Comparison of ENCODE assay signal across 10 cellular contexts in genomic region chr15:41581110-41581509, GRCh38.
DNase-seq lines count a peak whose midpoint lies in the region; ATAC-seq and TF ChIP-seq lines count a peak whose summit lies in the region.
"Had no signal": no experiment of that assay in that cellular context is flagged by ENCODE, and none has a peak within 500 bp of the region (broad histone marks: within the 10 kb centered on the region; RNA-seq: fewer than 3 reads in every experiment).

No MANE protein-coding gene starts in this region.

- H3K4me3 ChIP-seq in brain microvascular endothelial cell (ENCODE audit: low read depth, low read length): no peak overlapping the region

- H3K36me3 Mint-ChIP-seq in nephron progenitor cell (ENCODE audit: low read depth): no peaks in the 10 kb centered on the region
- H3K36me3 Mint-ChIP-seq in activated naive CD8-positive, alpha-beta T cell treated with anti-CD3 and anti-CD28 coated beads, Interleukin-2, amount 50 U/mL, for 24 hours (ENCODE audit: low read depth): no peaks in the 10 kb centered on the region

- DNase-seq in NCI-H82 (lab: John Stamatoyannopoulos, UW) (peak; percentile 42), NCI-H82 treated with DMSO at 0.1 percent for 48 hours (lab: John Stamatoyannopoulos, UW; ENCODE audit: unreplicated experiment) (no peak), brain microvascular endothelial cell (no peak), nephron progenitor cell (no peak), NCI-H1092 treated with DMSO at 0.1 percent for 48 hours (lab: John Stamatoyannopoulos, UW) (no peak)
- no peak for DNase-seq in activated naive CD8-positive, alpha-beta T cell treated with anti-CD3 and anti-CD28 coated beads, Interleukin-2, amount 50 U/mL, for 24 hours
- DNase-seq: activated CD4-positive, alpha-beta T cell treated with anti-CD3 and anti-CD28 coated beads for 1 hour had no signal

- in situ Hi-C loops in brain microvascular endothelial cell (cut with HindIII; ENCODE audit: low pct_ligation_motif_present, low sequenced_read_pairs): no loop called here

- no peak overlapping the region for H3K4me3 Mint-ChIP-seq in nephron progenitor cell
- H3K4me3 Mint-ChIP-seq in activated naive CD8-positive, alpha-beta T cell treated with anti-CD3 and anti-CD28 coated beads, Interleukin-2, amount 50 U/mL, for 24 hours: no peak overlapping the region

- no peak for ATAC-seq in HG03280 (IDR thresholded peaks at IDR 0.05; ENCODE audit: unreplicated experiment)
- no peak for ATAC-seq in activated naive CD8-positive, alpha-beta T cell treated with anti-CD3 and anti-CD28 coated beads, Interleukin-2, amount 50 U/mL, for 24 hours

- peaks cover 20% of the 10 kb centered on the region for H3K4me1 Mint-ChIP-seq in nephron progenitor cell
- peaks cover 6% of the 10 kb centered on the region for H3K4me1 Mint-ChIP-seq in activated naive CD8-positive, alpha-beta T cell treated with anti-CD3 and anti-CD28 coated beads, Interleukin-2, amount 50 U/mL, for 24 hours

- H3K27me3 Mint-ChIP-seq in nephron progenitor cell (ENCODE audit: low read depth, poor library complexity): no peaks in the 10 kb centered on the region
- peaks cover 33% of the 10 kb centered on the region for H3K27me3 Mint-ChIP-seq in activated naive CD8-positive, alpha-beta T cell treated with anti-CD3 and anti-CD28 coated beads, Interleukin-2, amount 50 U/mL, for 24 hours

- TF ChIP-seq CTCF in LNCAP (IDR thresholded peaks at IDR 0.05): peak; percentile 32; the same call in 1 of the 2 replicates
- peak; percentile 35 for TF ChIP-seq CTCF in brain microvascular endothelial cell (IDR thresholded peaks at IDR 0.05; ENCODE audit: low read depth, low read length, missing control alignments)
- TF ChIP-seq CTCF in nephron progenitor cell (IDR thresholded peaks at IDR 0.05): no peak

- peak overlapping the region; percentile 41 for H3K27ac Mint-ChIP-seq in nephron progenitor cell
- H3K27ac Mint-ChIP-seq in activated naive CD8-positive, alpha-beta T cell treated with anti-CD3 and anti-CD28 coated beads, Interleukin-2, amount 50 U/mL, for 24 hours: no peak overlapping the region

- no peak overlapping the region for H3K27ac ChIP-seq in brain microvascular endothelial cell
- H3K27ac ChIP-seq: epithelial cell of prostate had no signal

- H3K36me3 ChIP-seq in brain microvascular endothelial cell (replicated peaks): no peaks in the 10 kb centered on the region

- H3K9me3 Mint-ChIP-seq in nephron progenitor cell: no peaks in the 10 kb centered on the region
- no peaks in the 10 kb centered on the region for H3K9me3 Mint-ChIP-seq in activated naive CD8-positive, alpha-beta T cell treated with anti-CD3 and anti-CD28 coated beads, Interleukin-2, amount 50 U/mL, for 24 hours

- H3K27me3 ChIP-seq in brain microvascular endothelial cell (replicated peaks): no peaks in the 10 kb centered on the region
